In the genomic region with DNA sequence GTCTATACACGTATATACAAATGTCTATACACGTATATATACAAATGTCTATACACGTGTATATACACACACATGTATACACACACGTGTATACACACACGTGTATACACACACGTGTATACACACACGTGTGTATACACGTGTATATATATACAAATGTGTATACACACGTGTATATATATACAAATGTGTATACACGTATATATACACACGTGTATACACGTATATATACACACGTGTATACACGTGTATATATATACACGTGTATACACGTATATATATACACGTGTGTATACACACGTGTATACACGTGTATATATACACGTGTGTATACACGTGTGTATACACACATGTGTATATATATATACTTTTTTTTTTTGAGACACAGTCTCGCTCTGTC, we compare ENCODE assay signal across 32 cellular contexts.
"Had no signal": no experiment of that assay in that cellular context is flagged by ENCODE, and none has a peak within 500 bp of the region (broad histone marks: within the 10 kb centered on the region; RNA-seq: fewer than 3 reads in every experiment).

No MANE protein-coding gene starts in this region.

- H3K4me3 ChIP-seq: adrenal gland, ascending aorta, body of pancreas, breast epithelium, cardiac muscle cell had no signal

- H3K27ac ChIP-seq: adrenal gland, ascending aorta, body of pancreas, brain microvascular endothelial cell, breast epithelium, cardiac muscle cell had no signal

- FAIRE-seq: astrocyte, bronchial epithelial cell had no signal

- DNase-seq: activated effector memory CD4-positive, alpha-beta T cell treated with Interleukin-2 at 50 U/mL for 16 hours; activated gamma-delta T cell; activated gamma-delta T cell treated with Interleukin-2 at 50 U/mL for 16 hours; activated naive CD4-positive, alpha-beta T cell; activated naive CD4-positive, alpha-beta T cell treated with anti-CD3 and anti-CD28 coated beads for 36 hours; activated naive CD4-positive, alpha-beta T cell treated with anti-CD3 and anti-CD28 coated beads, Interleukin-2, amount 10 ng/mL, durations not matched to agents 7 days and 5 days; activated naive CD4-positive, alpha-beta T cell treated with anti-CD3 and anti-CD28 coated beads, Interleukin-2, amount 50 U/mL, for 16 hours; activated naive CD4-positive, alpha-beta T cell treated with Interleukin-2 at 50 U/mL for 16 hours; activated naive CD8-positive, alpha-beta T cell treated with anti-CD3 and anti-CD28 coated beads for 36 hours; activated naive CD8-positive, alpha-beta T cell treated with anti-CD3 and anti-CD28 coated beads, Interleukin-2, amount 10 ng/mL, durations not matched to agents 7 days and 5 days; activated naive CD8-positive, alpha-beta T cell treated with anti-CD3 and anti-CD28 coated beads, Interleukin-2, amount 50 U/mL, for 24 hours; activated T-cell treated with anti-CD3 and anti-CD28 coated beads, Interleukin-2, amount 50 U/mL, for 1 hour; activated T-cell treated with anti-CD3 and anti-CD28 coated beads, Interleukin-2, amount 50 U/mL, for 24 hours; activated T-cell treated with anti-CD3 and anti-CD28 coated beads, Interleukin-2, amount 50 U/mL, for 4 hours; activated T-cell treated with anti-CD3 and anti-CD28 coated beads, Interleukin-2, amount 50 U/mL, for 48 hours; activated T-cell treated with anti-CD3 and anti-CD28 coated beads, Interleukin-2, amount 50 U/mL, for 72 hours; adrenal gland; amniotic stem cell; amygdala; anterior cingulate cortex; body of pancreas; brain microvascular endothelial cell; caudate nucleus; central memory CD4-positive, alpha-beta T cell; cerebellar nuclear complex had no signal

- H3K36me3 ChIP-seq: adrenal gland, ascending aorta, brain microvascular endothelial cell, breast epithelium, cardiac muscle cell had no signal

- H3K27me3 ChIP-seq: adrenal gland, ascending aorta, body of pancreas, brain microvascular endothelial cell, breast epithelium, cardiac muscle cell had no signal

- H3K4me1 ChIP-seq: adrenal gland, ascending aorta, body of pancreas, breast epithelium had no signal

- ATAC-seq: activated naive CD4-positive, alpha-beta T cell treated with anti-CD3 and anti-CD28 coated beads, Interleukin-2, amount 50 U/mL, for 72 hours; activated naive CD8-positive, alpha-beta T cell treated with anti-CD3 and anti-CD28 coated beads, Interleukin-2, amount 50 U/mL, for 24 hours; activated T-cell treated with anti-CD3 and anti-CD28 coated beads, Interleukin-2, amount 50 U/mL, for 4 hours; activated T-cell treated with anti-CD3 and anti-CD28 coated beads, Interleukin-2, amount 50 U/mL, for 72 hours; activated T-helper 17 cell treated with anti-CD3 and anti-CD28 coated beads, Interleukin-2, amount 50 U/mL, for 72 hours; body of pancreas had no signal

- H3K9me3 ChIP-seq: adrenal gland, ascending aorta, body of pancreas, breast epithelium had no signal
